In the genomic region with DNA sequence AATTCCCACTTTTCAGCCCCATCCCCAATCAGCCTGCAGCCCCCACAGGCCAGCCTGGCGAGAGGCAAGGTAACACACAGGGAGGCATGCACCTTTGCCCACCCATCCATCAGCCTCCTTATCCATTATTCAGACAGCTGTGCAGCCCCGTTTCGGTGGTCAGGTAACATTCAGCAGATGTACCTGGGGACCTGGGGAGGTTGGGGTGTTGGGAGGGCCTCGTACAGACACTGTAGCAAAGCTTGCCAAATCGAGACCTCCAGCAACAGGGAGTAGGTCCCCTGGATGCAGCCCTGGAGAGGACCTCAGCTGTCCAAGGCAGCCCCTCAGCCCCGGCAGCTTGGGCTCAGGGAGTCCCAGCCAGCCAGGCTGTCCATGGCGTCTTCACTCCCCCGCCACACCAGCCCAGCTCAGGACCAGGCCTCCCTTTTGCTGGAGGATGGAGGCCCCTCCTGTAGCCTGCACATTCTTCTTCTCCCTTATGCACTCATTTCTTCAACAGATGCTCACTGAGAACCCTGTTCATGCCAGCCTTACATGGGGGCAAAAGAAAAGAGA, we compare ENCODE assay signal across 22 cellular contexts. TPM values are rescaled to one million over a fixed set of nuclear protein-coding genes. Genes with fewer than 3 reads are reported as not detected.
"Had no signal": no experiment of that assay in that cellular context is flagged by ENCODE, and none has a peak within 500 bp of the region (broad histone marks: within the 10 kb centered on the region; RNA-seq: fewer than 3 reads in every experiment).

No MANE protein-coding gene starts in this region.

- H3K27ac ChIP-seq: RWPE1 had no signal

- ATAC-seq: Panc1, PC-3 had no signal

- H3K9me3 ChIP-seq: SK-N-SH had no signal

- H3K9ac ChIP-seq: SK-N-SH had no signal

- DNase-seq: KBM-7, MM.1S, NCI-H1092 treated with DMSO at 0.1 percent for 48 hours, NCI-H1436, NCI-H187, NCI-H2029, NCI-H2081 treated with DMSO at 0.1 percent for 48 hours, NCI-H2171, NCI-H226, NCI-H446, NCI-H510A, NCI-H524 treated with DMSO at 0.1 percent for 48 hours, NCI-H69, NCI-H774, PC-3, SHP77, SK-N-SH had no signal

RNA-seq across cellular contexts. Expression of a gene that starts 8.5 kb away (rescaled TPM):
- total RNA-seq: HT-29, OCI-LY7, SK-MEL-5 had no signal
- polyA plus RNA-seq: SK-N-SH had no signal
